In genomic region chr3:50194128-50194902, GRCh38 we compare ENCODE assay signal across 1 cellular context.
TF ChIP-seq lines count a peak whose summit lies in the region.

No MANE protein-coding gene starts in this region.

TF ChIP-seq in K562, 482 proteins besides CTCF, POLR2A, EP300 and RAD21 (continued from another document):
- TF ChIP-seq MGA (IDR thresholded peaks at IDR 0.05) (peak; percentile 92), CREM (IDR thresholded peaks at IDR 0.05; ENCODE audit: low read depth) (peak; percentile 81), PTTG1 (tag; IDR thresholded peaks at IDR 0.05; ENCODE audit: low read depth) (no peak), STAG1 (CRISPR knock-in tag; IDR thresholded peaks at IDR 0.05; ENCODE audit: borderline replicate concordance) (peak; percentile 89), RB1 (IDR thresholded peaks at IDR 0.05; ENCODE audit: low read depth) (0 out of 2 replicates have a peak, but pooled peaks have one; percentile 37), ZNF143 (CRISPR knock-in tag; IDR thresholded peaks at IDR 0.05) (no peak), MYC (IDR thresholded peaks at IDR 0.05; ENCODE audit: low read depth, low read length) (0 out of 2 replicates have a peak, but pooled peaks have one; percentile 16), MYC (CRISPR knock-in tag; IDR thresholded peaks at IDR 0.05; ENCODE audit: borderline replicate concordance, low read depth) (no peak), BHLHE40 (IDR thresholded peaks at IDR 0.05; ENCODE audit: low read length) (no peak), ZNF431 (CRISPR knock-in tag; IDR thresholded peaks at IDR 0.05) (0 out of 2 replicates have a peak, but pooled peaks have one; percentile 57), CCNT2 (IDR thresholded peaks at IDR 0.05; ENCODE audit: borderline replicate concordance, extremely low read depth, insufficient read length, low read depth, low read length) (peak; percentile 30), CC2D1A (IDR thresholded peaks at IDR 0.05) (peak; percentile 75; the same call in 1 of the 2 replicates), DEAF1 (CRISPR knock-in tag; IDR thresholded peaks at IDR 0.05) (peak; percentile 91), MAZ (CRISPR knock-in tag; conservative IDR thresholded peaks at IDR 0.05 in 1 of 2, IDR thresholded peaks at IDR 0.05 in 1 of 2) (peak; percentile 71 to 90), CREB1 (IDR thresholded peaks at IDR 0.05) (peak; percentile 72), CREB1 (CRISPR knock-in tag; IDR thresholded peaks at IDR 0.05) (peak; percentile 73), EGR1 (conservative IDR thresholded peaks at IDR 0.05) (peak; percentile 93), VEZF1 (CRISPR knock-in tag; IDR thresholded peaks at IDR 0.05) (peak; percentile 90), CTBP1 (IDR thresholded peaks at IDR 0.05; ENCODE audit: borderline replicate concordance) (peak; percentile 60; the same call in 1 of the 2 replicates)
- TF ChIP-seq, protein P1, sequence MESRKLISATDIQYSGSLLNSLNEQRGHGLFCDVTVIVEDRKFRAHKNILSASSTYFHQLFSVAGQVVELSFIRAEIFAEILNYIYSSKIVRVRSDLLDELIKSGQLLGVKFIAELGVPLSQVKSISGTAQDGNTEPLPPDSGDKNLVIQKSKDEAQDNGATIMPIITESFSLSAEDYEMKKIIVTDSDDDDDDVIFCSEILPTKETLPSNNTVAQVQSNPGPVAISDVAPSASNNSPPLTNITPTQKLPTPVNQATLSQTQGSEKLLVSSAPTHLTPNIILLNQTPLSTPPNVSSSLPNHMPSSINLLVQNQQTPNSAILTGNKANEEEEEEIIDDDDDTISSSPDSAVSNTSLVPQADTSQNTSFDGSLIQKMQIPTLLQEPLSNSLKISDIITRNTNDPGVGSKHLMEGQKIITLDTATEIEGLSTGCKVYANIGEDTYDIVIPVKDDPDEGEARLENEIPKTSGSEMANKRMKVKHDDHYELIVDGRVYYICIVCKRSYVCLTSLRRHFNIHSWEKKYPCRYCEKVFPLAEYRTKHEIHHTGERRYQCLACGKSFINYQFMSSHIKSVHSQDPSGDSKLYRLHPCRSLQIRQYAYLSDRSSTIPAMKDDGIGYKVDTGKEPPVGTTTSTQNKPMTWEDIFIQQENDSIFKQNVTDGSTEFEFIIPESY (CRISPR knock-in tag; IDR thresholded peaks at IDR 0.05): peak; percentile 67
